ENCODE assay signal across 26 cellular contexts in the genomic region with DNA sequence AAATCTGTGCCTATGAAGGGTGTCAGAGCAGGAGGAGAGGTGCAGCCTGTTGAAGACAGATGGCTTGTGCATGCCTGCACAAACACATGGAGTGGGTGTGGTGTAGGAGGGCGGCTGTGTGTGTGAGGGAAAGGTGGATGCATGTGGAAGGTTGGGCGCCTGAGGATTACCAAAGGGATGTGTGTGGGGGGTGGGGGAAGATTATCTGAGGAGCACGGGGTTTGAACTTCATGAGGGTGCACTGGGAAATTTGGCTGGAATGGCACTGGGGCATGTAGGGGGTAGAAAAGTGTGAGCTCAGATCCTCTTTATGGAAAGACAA. TPM values are rescaled to one million over a fixed set of nuclear protein-coding genes. Genes with fewer than 3 reads are reported as not detected.
DNase-seq lines count a peak whose midpoint lies in the region; ATAC-seq and TF ChIP-seq lines count a peak whose summit lies in the region.
"Had no signal": no experiment of that assay in that cellular context is flagged by ENCODE, and none has a peak within 500 bp of the region (broad histone marks: within the 10 kb centered on the region; RNA-seq: fewer than 3 reads in every experiment).

No MANE protein-coding gene starts in this region.

- H3K4ac ChIP-seq in IMR-90 (ENCODE audit: low read depth, low read length) = peak overlapping the region; percentile 95

- dilution Hi-C loops in IMR-90 (cut with HindIII; ENCODE audit: low sequenced_read_pairs, unreplicated experiment) = no loop called here

- H4K5ac ChIP-seq in IMR-90 (ENCODE audit: low read depth, low read length) = no peak overlapping the region

- no peak overlapping the region for H2BK20ac ChIP-seq in IMR-90 (ENCODE audit: low read depth, low read length)

- 0 out of 2 replicates have a peak, but pooled peaks cover 2% of the 10 kb centered on the region for H3K36me3 ChIP-seq in IMR-90 (ENCODE audit: control insufficient read depth, insufficient read depth, low read length)
- H3K36me3 ChIP-seq: adrenal gland, SJCRH30 had no signal

- BruUV-seq in IMR-90 (replicated peaks; lab: Mats Ljungman, UMichigan) = no TSS peak

- in situ Hi-C loops in IMR-90 (cut with MboI; ENCODE audit: low sequenced_read_pairs) = loop anchor here (10.0 kb wide), 1 partner anchor 610 kb away; no protein-coding TSS in a partner anchor

- 0 out of 2 replicates have a peak overlapping the region, but pooled peaks have one; percentile 6 for H3K18ac ChIP-seq in IMR-90 (ENCODE audit: low read depth, low read length)

- H3K27me3 Mint-ChIP-seq in activated CD8-positive, alpha-beta memory T cell treated with anti-CD3 and anti-CD28 coated beads, Interleukin-2, amount 10 ng/mL, durations not matched to agents 7 days and 5 days = peaks cover 32% of the 10 kb centered on the region
- H3K27me3 Mint-ChIP-seq in HFFc6 (ENCODE audit: insufficient read depth) = peaks cover 4% of the 10 kb centered on the region; the same call in 1 of the 2 replicates

- peak overlapping the region; percentile 88 for H3K4me2 ChIP-seq in IMR-90 (ENCODE audit: low read depth, low read length)
- H3K4me2 ChIP-seq: A549 had no signal

- peak overlapping the region; percentile 59 for H2AK9ac ChIP-seq in IMR-90 (replicated peaks; ENCODE audit: low read depth, low read length, poor library complexity)

- H3K56ac ChIP-seq in IMR-90 (ENCODE audit: extremely low read depth, insufficient read depth, low read length) = no peak overlapping the region

- TF ChIP-seq POLR2A in IMR-90 (IDR thresholded peaks at IDR 0.05; ENCODE audit: low read depth, low read length) = no peak

- peaks cover 18 to 72% of the 10 kb centered on the region in 2 experiments for H3K79me1 ChIP-seq in IMR-90 (ENCODE audit: low read depth in 1 of 2, low read length in 2 of 2)

- no peak overlapping the region for H2BK15ac ChIP-seq in IMR-90 (ENCODE audit: low read depth, low read length)

- 54% methylated on average over 2 of the region's 3 CpGs; no CpG with 5 or more reads in 1 of the 2 experiments for WGBS in IMR-90 (ENCODE audit: extremely low coverage in 2 of 2, insufficient read length in 1 of 2), 2 experiments

- peak overlapping the region; percentile 86 for H3K23ac ChIP-seq in IMR-90 (ENCODE audit: low read depth, low read length)

- H3K14ac ChIP-seq in IMR-90 (replicated peaks; ENCODE audit: low read depth, low read length) = peak overlapping the region; percentile 87

- intact Hi-C loops in IMR-90 (cut with micrococcal nuclease) = loop anchor here (5.0 kb wide), 1 partner anchor 133 kb away; no protein-coding TSS in a partner anchor
- intact Hi-C loops in left colon (cut with DNase I, micrococcal nuclease) = no loop called here

- ATAC-seq in IMR-90 (ENCODE audit: low read depth) (no peak), left colon (peak; percentile 35), GM21367 (IDR thresholded peaks at IDR 0.05; ENCODE audit: unreplicated experiment) (no peak)
- ATAC-seq in activated CD8-positive, alpha-beta memory T cell treated with anti-CD3 and anti-CD28 coated beads, Interleukin-2, amount 10 ng/mL, durations not matched to agents 7 days and 5 days = no peak
- ATAC-seq: A549, T-cell had no signal

- H3K9me1 ChIP-seq in IMR-90 (ENCODE audit: insufficient read depth, low read length) = peaks cover 23% of the 10 kb centered on the region

- DNase-seq in AG04449 (ENCODE audit: low read depth, low spot score) (no peak), IMR-90 (no peak), cerebellar cortex (ENCODE audit: low spot score) (peak; percentile 67), left colon (no peak), SHP77 treated with DMSO at 0.1 percent for 48 hours (lab: John Stamatoyannopoulos, UW) (no peak), HFFc6 (no peak)
- DNase-seq in activated CD8-positive, alpha-beta memory T cell treated with anti-CD3 and anti-CD28 coated beads, Interleukin-2, amount 10 ng/mL, durations not matched to agents 7 days and 5 days = no peak
- DNase-seq: activated CD4-positive, alpha-beta T cell treated with anti-CD3 and anti-CD28 coated beads for 1 hour; activated CD8-positive, alpha-beta memory T cell treated with anti-CD3 and anti-CD28 coated beads for 24 hours; activated gamma-delta T cell treated with Interleukin-2 at 50 U/mL for 16 hours; activated T-cell treated with anti-CD3 and anti-CD28 coated beads, Interleukin-2, amount 50 U/mL, for 24 hours; adrenal gland; cortex of kidney; glutamatergic neuron; Kasumi-1; NCI-H2029; NCI-H446; NK-92 treated with Interleukin-12 subunit alpha and Interleukin-12 subunit beta, amount 100 ng/mL, for 24 hours; nucleus accumbens; SJCRH30; T-cell had no signal

- H3K4me3 ChIP-seq in AG04449 (ENCODE audit: low read depth, low read length) = peak overlapping the region; percentile 81
- peak overlapping the region; percentile 94 for H3K4me3 ChIP-seq in IMR-90 (ENCODE audit: insufficient read depth, low read depth, low read length)
- H3K4me3 ChIP-seq: A549, adrenal gland had no signal

- TF ChIP-seq RAD21 in IMR-90 (IDR thresholded peaks at IDR 0.05; ENCODE audit: low read length) = no peak

- H3K27ac ChIP-seq in IMR-90 (ENCODE audit: insufficient read depth, low read length) = no peak overlapping the region
- H3K27ac ChIP-seq: A549, adrenal gland, SJCRH30 had no signal

- H2BK5ac ChIP-seq in IMR-90 (ENCODE audit: low read depth, low read length, poor library complexity, severe bottlenecking) = no peak overlapping the region

- H3K4me3 Mint-ChIP-seq in activated CD8-positive, alpha-beta memory T cell treated with anti-CD3 and anti-CD28 coated beads, Interleukin-2, amount 10 ng/mL, durations not matched to agents 7 days and 5 days = no peak overlapping the region
- no peak overlapping the region for H3K4me3 Mint-ChIP-seq in HFFc6
- H3K4me3 Mint-ChIP-seq: activated T-cell treated with anti-CD3 and anti-CD28 coated beads, Interleukin-2, amount 50 U/mL, for 24 hours; memory B cell; T-cell; type B pancreatic cell had no signal

- H4K8ac ChIP-seq in IMR-90 (ENCODE audit: low read depth in 2 of 2, low read length in 2 of 2) = peak overlapping the region in 1 of 2 experiments; percentile 36; a peak in 1 of 4 replicates

- H3K9me3 ChIP-seq in IMR-90 (ENCODE audit: control insufficient read depth, insufficient read depth, low read length) = no peaks in the 10 kb centered on the region
- H3K9me3 ChIP-seq: A549, adrenal gland, SJCRH30 had no signal

- no peak overlapping the region for H3K27ac Mint-ChIP-seq in activated CD8-positive, alpha-beta memory T cell treated with anti-CD3 and anti-CD28 coated beads, Interleukin-2, amount 10 ng/mL, durations not matched to agents 7 days and 5 days
- no peak overlapping the region for H3K27ac Mint-ChIP-seq in HFFc6
- H3K27ac Mint-ChIP-seq: activated T-cell treated with anti-CD3 and anti-CD28 coated beads, Interleukin-2, amount 50 U/mL, for 24 hours; memory B cell; T-cell; type B pancreatic cell had no signal

- no peaks in the 10 kb centered on the region for H3K27me3 ChIP-seq in IMR-90 (ENCODE audit: control insufficient read depth, insufficient read depth, low read length)
- H3K27me3 ChIP-seq: SJCRH30 had no signal

- peaks cover 26% of the 10 kb centered on the region for H3K4me1 ChIP-seq in IMR-90 (ENCODE audit: control insufficient read depth, insufficient read depth, low read length)
- H3K4me1 ChIP-seq: A549 had no signal

- peak overlapping the region; percentile 80 for H2AK5ac ChIP-seq in IMR-90 (ENCODE audit: low read depth, low read length)

- H2BK120ac ChIP-seq in IMR-90 (ENCODE audit: low read depth, low read length) = peak overlapping the region; percentile 52

- peak overlapping the region; percentile 44; the same call in 1 of the 2 replicates for H4K91ac ChIP-seq in IMR-90 (ENCODE audit: insufficient read depth, low read depth, low read length)

- H3K36me3 Mint-ChIP-seq in activated CD8-positive, alpha-beta memory T cell treated with anti-CD3 and anti-CD28 coated beads, Interleukin-2, amount 10 ng/mL, durations not matched to agents 7 days and 5 days = no peaks in the 10 kb centered on the region
- H3K36me3 Mint-ChIP-seq in HFFc6 (ENCODE audit: low read depth) = peaks cover 12% of the 10 kb centered on the region
- H3K36me3 Mint-ChIP-seq: memory B cell, T-cell had no signal

- no peaks in the 10 kb centered on the region for H3K9me3 Mint-ChIP-seq in activated CD8-positive, alpha-beta memory T cell treated with anti-CD3 and anti-CD28 coated beads, Interleukin-2, amount 10 ng/mL, durations not matched to agents 7 days and 5 days (ENCODE audit: low read depth)
- H3K9me3 Mint-ChIP-seq in HFFc6 = no peaks in the 10 kb centered on the region; the same call in 1 of the 2 replicates
- H3K9me3 Mint-ChIP-seq: activated T-cell treated with anti-CD3 and anti-CD28 coated beads, Interleukin-2, amount 50 U/mL, for 24 hours; memory B cell; type B pancreatic cell had no signal

- peak overlapping the region; percentile 96 for H3K9ac ChIP-seq in IMR-90 (ENCODE audit: low read depth, low read length)

- CTCF ChIA-PET in AG04449 (lab: Yijun Ruan, JAX) = interaction anchor here (0.7 to 9.1 kb wide), 10 partner anchors 8 to 579 kb away, joined by 3 to 110 read pairs (median 4); no protein-coding TSS in a partner anchor
- CTCF ChIA-PET in IMR-90 (lab: Yijun Ruan, JAX) = no interaction called here
- CTCF ChIA-PET in activated CD8-positive, alpha-beta memory T cell treated with anti-CD3 and anti-CD28 coated beads, Interleukin-2, amount 10 ng/mL, durations not matched to agents 7 days and 5 days (lab: Charles Lee) = no interaction called here

- TF ChIP-seq CTCF in AG04449 (IDR thresholded peaks at IDR 0.05; ENCODE audit: insufficient read depth, low read length, missing control alignments) (no peak), IMR-90 (conservative IDR thresholded peaks at IDR 0.05; ENCODE audit: low read depth, low read length) (no peak), HFFc6 (IDR thresholded peaks at IDR 0.05) (no peak)

- peaks cover 3% of the 10 kb centered on the region for H3K4me1 Mint-ChIP-seq in activated CD8-positive, alpha-beta memory T cell treated with anti-CD3 and anti-CD28 coated beads, Interleukin-2, amount 10 ng/mL, durations not matched to agents 7 days and 5 days
- H3K4me1 Mint-ChIP-seq in HFFc6 (ENCODE audit: low read depth) = peaks cover 33% of the 10 kb centered on the region

- POLR2A ChIA-PET in AG04449 (lab: Yijun Ruan, JAX) (interaction anchor here (0.6 to 1.5 kb wide), 2 partner anchors 53 to 65 kb away, joined by 3 read pairs; no protein-coding TSS in a partner anchor), IMR-90 (lab: Charles Lee; ENCODE audit: unreplicated experiment) (interaction anchor here (0.6 kb wide), 1 partner anchor 107 kb away, joined by 3 read pairs; no protein-coding TSS in a partner anchor)

- H2AFZ ChIP-seq in IMR-90 (replicated peaks; ENCODE audit: low read length, poor library complexity) = peak overlapping the region; percentile 39

- H4K20me1 ChIP-seq in IMR-90 (ENCODE audit: insufficient read depth, low read length) = peaks cover 64% of the 10 kb centered on the region

RNA-seq across cellular contexts. Expression of a gene that starts 2.7 kb away (rescaled TPM):
- total RNA-seq in IMR-90 (2012; rRNA removed) (12.2 TPM in 2 replicates), left colon (under 1 TPM; 0.40 to 0.59 TPM)
- 32.4 and 36.0 TPM in 2 replicates for polyA plus RNA-seq in IMR-90 (2012; rRNA removed)
- polyA plus RNA-seq in IMR-90 (2012; cell fraction: cytosol; rRNA removed) = 27.9 and 38.6 TPM in 2 replicates
- polyA plus RNA-seq in IMR-90 (2012; cell fraction: nucleus; rRNA removed; ENCODE audit: low replicate concordance) = 52.0 and 83.7 TPM in 2 replicates
- not detected for total RNA-seq in activated CD8-positive, alpha-beta memory T cell treated with anti-CD3 and anti-CD28 coated beads, Interleukin-2, amount 10 ng/mL, durations not matched to agents 7 days and 5 days
- 1 to 10 TPM; 5.2 to 9.5 (median 8.6) TPM for total RNA-seq in HFFc6 (2021; fragmentation: NEBNext Ultra II Directional; extraction: Animal tissue kit (Norgen Biotek cat#: 25700))
- total RNA-seq: bronchial epithelial cell, T-cell had no signal
- polyA plus RNA-seq: A549 had no signal
